Comparison of ENCODE assay signal across 8 cellular contexts in the genomic region with DNA sequence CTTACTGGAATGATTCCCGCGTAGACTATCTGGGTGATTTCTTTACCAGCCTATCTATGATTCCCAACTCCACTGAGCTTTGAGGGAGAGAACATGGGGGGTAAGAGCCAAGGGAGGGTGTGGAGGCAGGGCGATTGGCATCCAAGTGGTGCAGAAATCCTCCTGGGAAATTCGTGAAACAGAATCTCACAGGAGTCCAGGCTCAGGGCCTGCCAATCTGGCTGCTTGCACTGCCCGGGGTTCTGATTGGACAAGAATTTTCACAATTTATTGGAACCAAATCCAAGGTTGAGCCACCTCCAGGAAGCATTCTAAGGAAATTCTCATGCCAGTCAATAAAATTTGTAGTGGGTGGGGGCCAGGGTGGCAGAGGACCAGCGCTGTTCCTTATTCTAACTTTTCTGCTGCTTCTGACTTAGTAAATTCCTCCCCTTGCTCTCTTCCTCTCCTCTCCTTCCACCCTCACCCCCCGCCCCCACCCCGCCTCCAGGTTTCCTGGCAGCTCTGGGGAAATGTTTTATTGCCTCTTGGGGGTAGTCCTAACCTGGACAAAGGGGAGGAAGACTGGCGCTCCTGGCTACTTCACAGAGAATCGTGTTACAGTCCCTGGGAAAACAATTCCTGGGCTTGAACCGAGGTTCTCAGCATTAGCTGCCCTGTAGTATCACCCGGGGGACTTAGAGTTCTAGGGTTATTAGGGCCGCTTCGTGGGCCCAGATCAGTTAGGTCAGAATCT. TPM values are rescaled to one million over a fixed set of nuclear protein-coding genes. Genes with fewer than 3 reads are reported as not detected.
DNase-seq lines count a peak whose midpoint lies in the region; ATAC-seq, FAIRE-seq and TF ChIP-seq lines count a peak whose summit lies in the region.

No MANE protein-coding gene starts in this region.

- peak overlapping the region in 5 of 7 donors; percentile 19 to 70 (median 54) for H3K4me3 Mint-ChIP-seq in CD8-positive, alpha-beta memory T cell

- H3K9me3 Mint-ChIP-seq in CD8-positive, alpha-beta memory T cell: peaks cover 0 to 4% (median 0%) of the 10 kb centered on the region in 5 donors

- H3K4ac ChIP-seq in H1 (replicated peaks; ENCODE audit: insufficient read length, low read depth, low read length): no peak overlapping the region
- H3K4ac ChIP-seq in neuronal stem cell (ENCODE audit: low read length): no peak overlapping the region

- H4K91ac ChIP-seq in H1 (replicated peaks; ENCODE audit: insufficient read length, low read length) (no peak overlapping the region), neuronal stem cell (ENCODE audit: low read depth, low read length, poor library complexity) (no peak overlapping the region)

- TF ChIP-seq RAD21 in H1 (IDR thresholded peaks at IDR 0.05 in 1 of 2, conservative IDR thresholded peaks at IDR 0.05 in 1 of 2; ENCODE audit: low read depth in 2 of 2, low read length in 2 of 2): no peak

- H3K9ac ChIP-seq in H1 (replicated peaks in 1 of 4; ENCODE audit: extremely low read depth in 1 of 4, low read depth in 3 of 4, low read length in 3 of 4): no peak overlapping the region
- peak overlapping the region; percentile 54 for H3K9ac ChIP-seq in neuronal stem cell (ENCODE audit: low read depth, low read length, poor library complexity)

- H3K27ac ChIP-seq in CD8-positive, alpha-beta memory T cell (ENCODE audit: low read depth, low read length): no peak overlapping the region
- no peak overlapping the region for H3K27ac ChIP-seq in H1 (ENCODE audit: low read depth, low read length)
- no peak overlapping the region for H3K27ac ChIP-seq in neuronal stem cell (replicated peaks; ENCODE audit: low read length)

- H3K56ac ChIP-seq in H1 (replicated peaks; ENCODE audit: insufficient read length, low read depth, low read length): no peak overlapping the region

- peaks cover 9% of the 10 kb centered on the region for H3K23me2 ChIP-seq in H1 (ENCODE audit: low read depth, low read length)

- no peak for TF ChIP-seq POLR2A in H1 (IDR thresholded peaks at IDR 0.05; ENCODE audit: control extremely low read depth in 1 of 2, low read depth in 2 of 2, low read length in 2 of 2)

- H4K20me1 ChIP-seq in H1 (replicated peaks in 1 of 2; ENCODE audit: control insufficient read depth in 1 of 2, insufficient read depth in 2 of 2, low read length in 2 of 2): peaks cover 0 to 5% of the 10 kb centered on the region in 2 experiments

- H2BK120ac ChIP-seq in H1 (replicated peaks; ENCODE audit: low read depth, low read length) (no peak overlapping the region), neuronal stem cell (ENCODE audit: low read depth, low read length) (no peak overlapping the region)

- no peak for ATAC-seq in sciatic nerve
- ATAC-seq in HG03045 (IDR thresholded peaks at IDR 0.05; ENCODE audit: unreplicated experiment): no peak
- no peak for ATAC-seq in HG03520 (IDR thresholded peaks at IDR 0.05; ENCODE audit: unreplicated experiment)

- H3K79me1 ChIP-seq in H1 (ENCODE audit: low read depth, low read length): no peaks in the 10 kb centered on the region
- H3K79me1 ChIP-seq in neuronal stem cell (ENCODE audit: low read depth, low read length): no peaks in the 10 kb centered on the region

- no peaks in the 10 kb centered on the region for H3K9me3 ChIP-seq in CD8-positive, alpha-beta memory T cell (ENCODE audit: low read length)
- no peaks in the 10 kb centered on the region for H3K9me3 ChIP-seq in H1 (ENCODE audit: insufficient read depth in 2 of 2, low read depth in 1 of 2, low read length in 1 of 2)
- H3K9me3 ChIP-seq in neuronal stem cell (replicated peaks in 1 of 2; ENCODE audit: control insufficient read depth in 2 of 2, insufficient read depth in 1 of 2, low read depth in 1 of 2, low read length in 2 of 2): peaks cover 0 to 2% of the 10 kb centered on the region in 2 donors

- FAIRE-seq in H1 (lab: Jason Lieb, UNC): no peak

- no peak overlapping the region for H2AK5ac ChIP-seq in H1 (ENCODE audit: low read depth, low read length)
- no peak overlapping the region for H2AK5ac ChIP-seq in neuronal stem cell (ENCODE audit: low read depth, low read length)

- intact Hi-C loops in sciatic nerve (cut with DNase I): no loop called here

- no peaks in the 10 kb centered on the region for H3K36me3 ChIP-seq in CD8-positive, alpha-beta memory T cell (ENCODE audit: insufficient read depth, low read length)
- H3K36me3 ChIP-seq in H1 (ENCODE audit: control insufficient read depth in 2 of 4, insufficient read depth in 4 of 4, low read length in 3 of 4) (peaks cover 0 to 2% (median 0%) of the 10 kb centered on the region in 4 experiments; a peak in 1 of 8 replicates), neuronal stem cell (replicated peaks in 1 of 2; ENCODE audit: control insufficient read depth in 2 of 2, insufficient read depth in 2 of 2, low read length in 2 of 2) (no peaks in the 10 kb centered on the region)

- no peak overlapping the region for H2BK20ac ChIP-seq in H1 (ENCODE audit: low read length)

- WGBS in H1 (ENCODE audit: extremely low coverage in 1 of 2, insufficient coverage in 1 of 2, insufficient read length in 1 of 2, insufficient replicate concordance in 2 of 2, low coverage in 1 of 2, low lambda C conversion rate in 2 of 2, missing lambda C conversion rate in 1 of 2), 2 experiments: 34% methylated on average over 13 of the region's 14 CpGs; no CpG with 5 or more reads in 1 of the 2 experiments
- no CpG with 5 or more reads among the region's 14 CpGs for WGBS in neuronal stem cell (ENCODE audit: extremely low coverage in 2 of 2, insufficient read length in 2 of 2, insufficient replicate concordance in 1 of 2), 2 donors

- H2BK15ac ChIP-seq in H1 (ENCODE audit: low read length): no peak overlapping the region
- no peak overlapping the region for H2BK15ac ChIP-seq in neuronal stem cell (ENCODE audit: low read length)

- no peak overlapping the region for H3K14ac ChIP-seq in H1 (ENCODE audit: insufficient read length)
- no peak overlapping the region for H3K14ac ChIP-seq in neuronal stem cell (ENCODE audit: low read length)

- H3K79me2 ChIP-seq in H1 (ENCODE audit: control insufficient read depth in 1 of 2, insufficient read depth in 2 of 2, low read length in 2 of 2): no peaks in the 10 kb centered on the region

- no peak overlapping the region for H2BK12ac ChIP-seq in H1 (ENCODE audit: low read depth, low read length)
- peak overlapping the region; percentile 1 for H2BK12ac ChIP-seq in neuronal stem cell (ENCODE audit: low read length)

- peaks cover 13 to 26% (median 16%) of the 10 kb centered on the region in 3 donors for H3K4me1 Mint-ChIP-seq in CD8-positive, alpha-beta memory T cell

- H3K27ac Mint-ChIP-seq in CD8-positive, alpha-beta memory T cell: no peak overlapping the region

- no peak overlapping the region for H3K23ac ChIP-seq in H1 (ENCODE audit: insufficient read length)
- no peak overlapping the region for H3K23ac ChIP-seq in neuronal stem cell (ENCODE audit: low read depth, low read length, poor library complexity)

- TF ChIP-seq EP300 in H1 (IDR thresholded peaks at IDR 0.05; ENCODE audit: borderline replicate concordance in 1 of 2, low read depth in 2 of 2, low read length in 2 of 2): no peak

- peaks cover 43% of the 10 kb centered on the region for H3K27me3 ChIP-seq in CD8-positive, alpha-beta memory T cell (ENCODE audit: insufficient read depth, low read length, poor library complexity, severe bottlenecking)
- H3K27me3 ChIP-seq in H1 (replicated peaks in 1 of 4; ENCODE audit: control insufficient read depth in 3 of 4, extremely low read depth in 1 of 4, insufficient read depth in 3 of 4, low read length in 3 of 4) (peaks cover 48 to 60% (median 56%) of the 10 kb centered on the region in 4 experiments), neuronal stem cell (ENCODE audit: control insufficient read depth in 3 of 3, insufficient read depth in 3 of 3, low read depth in 1 of 3, low read length in 3 of 3) (peaks cover 20 to 87% (median 44%) of the 10 kb centered on the region in 3 experiments)

- H3K18ac ChIP-seq in H1 (ENCODE audit: extremely low read depth, low read length) (no peak overlapping the region), neuronal stem cell (ENCODE audit: low read length) (no peak overlapping the region)

- H2BK5ac ChIP-seq in H1 (ENCODE audit: low read depth, low read length): no peak overlapping the region
- no peak overlapping the region for H2BK5ac ChIP-seq in neuronal stem cell (ENCODE audit: low read length)

- H2AFZ ChIP-seq in H1 (ENCODE audit: low read length) (no peak overlapping the region), neuronal stem cell (ENCODE audit: low read length) (peak overlapping the region; percentile 95)

- H3K4me2 ChIP-seq in H1 (ENCODE audit: insufficient read depth in 1 of 2, low read depth in 2 of 2, low read length in 2 of 2) (peak overlapping the region; percentile 93 to 99), neuronal stem cell (ENCODE audit: insufficient read depth, low read length, poor library complexity, severe bottlenecking) (peak overlapping the region; percentile 98)

- no peaks in the 10 kb centered on the region for H3K36me3 Mint-ChIP-seq in CD8-positive, alpha-beta memory T cell

- H4K8ac ChIP-seq in H1 (ENCODE audit: extremely low read depth, insufficient read depth, low read length) (no peak overlapping the region; the same call in 1 of the 2 replicates), neuronal stem cell (ENCODE audit: low read depth, low read length) (no peak overlapping the region)

- H3K4me1 ChIP-seq in CD8-positive, alpha-beta memory T cell (ENCODE audit: insufficient read depth, low read length): peaks cover 11% of the 10 kb centered on the region
- H3K4me1 ChIP-seq in H1 (replicated peaks in 1 of 4; ENCODE audit: control insufficient read depth in 3 of 4, insufficient read depth in 4 of 4, low read length in 3 of 4): peaks cover 9 to 18% (median 12%) of the 10 kb centered on the region in 4 experiments; a peak in 6 of 7 replicates
- H3K4me1 ChIP-seq in neuronal stem cell (ENCODE audit: control insufficient read depth in 2 of 2, insufficient read depth in 1 of 2, low read depth in 1 of 2, low read length in 2 of 2): peaks cover 11 to 22% of the 10 kb centered on the region in 2 donors

- no peak for TF ChIP-seq CTCF in H1 (IDR thresholded peaks at IDR 0.05; ENCODE audit: control extremely low read depth in 1 of 3, insufficient read depth in 1 of 3, low read depth in 1 of 3, low read length in 3 of 3)

- POLR2A ChIA-PET in CD8-positive, alpha-beta memory T cell (lab: Charles Lee): no interaction called here
- POLR2A ChIA-PET in H1 (lab: Charles Lee; ENCODE audit: partially characterized antibody): interaction anchor here (1.2 to 1.6 kb wide), 2 partner anchors 55 to 182 kb away, joined by 3 to 5 read pairs; no protein-coding TSS in a partner anchor

- peaks cover 53 to 75% of the 10 kb centered on the region in 2 donors for H3K27me3 Mint-ChIP-seq in CD8-positive, alpha-beta memory T cell

- no peak for DNase-seq in CD8-positive, alpha-beta memory T cell
- DNase-seq in NCI-H2029 (lab: John Stamatoyannopoulos, UW): peak; percentile 29
- no peak for DNase-seq in H1 (ENCODE audit: low read depth in 1 of 2, low spot score in 2 of 2)
- no peak for DNase-seq in neuronal stem cell (ENCODE audit: low spot score)
- no peak for DNase-seq in sciatic nerve (ENCODE audit: low spot score)
- no peak for DNase-seq in NCI-H1105 (lab: John Stamatoyannopoulos, UW)

- CTCF ChIA-PET in CD8-positive, alpha-beta memory T cell (lab: Charles Lee): no interaction called here
- CTCF ChIA-PET in H1 (lab: Charles Lee; ENCODE audit: partially characterized antibody): interaction anchor here (1.0 to 2.4 kb wide), 3 partner anchors 56 to 188 kb away, joined by 3 to 13 read pairs (median 4); no protein-coding TSS in a partner anchor

- no peak overlapping the region for H4K5ac ChIP-seq in H1 (ENCODE audit: insufficient read length, low read depth, low read length)

- no peak overlapping the region for H3K4me3 ChIP-seq in CD8-positive, alpha-beta memory T cell (ENCODE audit: low read length)
- H3K4me3 ChIP-seq in H1 (ENCODE audit: extremely low read depth in 1 of 4, insufficient read depth in 2 of 4, low read depth in 3 of 4, low read length in 4 of 4): peak overlapping the region; percentile 27 to 65 (median 44); a peak in 5 of 8 replicates
- peak overlapping the region; percentile 19 to 83 for H3K4me3 ChIP-seq in neuronal stem cell (ENCODE audit: low read length in 2 of 2)

RNA-seq across cellular contexts. Expression of gene BMP6, which starts 3.1 kb away (rescaled TPM):
- total RNA-seq in CD8-positive, alpha-beta memory T cell: not detected
- not detected for polyA plus RNA-seq in CD8-positive, alpha-beta memory T cell
- 1.8 and 2.1 TPM in 2 replicates for total RNA-seq in H1 (2021; fragmentation: NEBNext Ultra II Directional; extraction: Animal tissue kit (Norgen Biotek cat#: 25700))
- 2.0 and 2.2 TPM in 2 replicates for polyA plus RNA-seq in H1 (2011; rRNA removed)
- polyA plus RNA-seq in H1 (2011; cell fraction: cytosol; rRNA removed): 2.5 TPM
- polyA plus RNA-seq in H1 (2011; cell fraction: nucleus; rRNA removed): 2.3 TPM
- polyA plus RNA-seq in H1 (2012, experiment 1 of 2): 1.5 to 1.8 TPM (median 1.8 TPM) in 4 replicates
- polyA plus RNA-seq in H1 (2012, experiment 2 of 2): 0.60 TPM
- 1.2 TPM for polyA plus RNA-seq in H1 (2013, experiment 1 of 2)
- polyA plus RNA-seq in H1 (2013, experiment 2 of 2): 1.3 TPM
- 3.3 and 4.3 TPM in 2 replicates for polyA minus RNA-seq in H1 (2011; rRNA and poly(A)+ RNA removed)
- polyA minus RNA-seq in H1 (2011; cell fraction: cytosol; rRNA and poly(A)+ RNA removed): 3.7 TPM
- polyA minus RNA-seq in H1 (2011; cell fraction: nucleus; rRNA and poly(A)+ RNA removed): 3.7 TPM
- 0.59 TPM for polyA plus RNA-seq in neuronal stem cell (2013, experiment 1 of 2)
- polyA plus RNA-seq in neuronal stem cell (2013, experiment 2 of 2): 0.66 TPM
- total RNA-seq in sciatic nerve: 9.0 TPM
